ENCODE assay signal across 14 cellular contexts in the genomic region with DNA sequence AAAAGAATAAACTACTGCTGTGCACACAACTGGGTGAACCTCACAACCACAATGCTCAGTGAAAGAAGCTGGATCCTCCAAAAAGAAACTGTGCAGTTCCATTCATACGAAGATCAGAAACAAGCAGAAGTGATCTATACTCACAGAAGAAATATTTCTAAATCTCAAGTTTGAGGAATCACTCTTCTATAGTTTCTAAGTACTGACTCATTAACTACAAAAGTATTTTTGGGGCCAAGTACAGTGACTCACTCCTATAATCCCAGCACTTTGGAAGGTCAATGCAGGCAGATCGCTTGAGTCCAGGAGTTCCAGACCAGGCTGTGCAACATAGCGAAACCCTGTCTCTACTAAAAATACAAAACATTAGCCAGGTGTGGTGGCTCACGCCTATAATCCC. TPM values are rescaled to one million over a fixed set of nuclear protein-coding genes. Genes with fewer than 3 reads are reported as not detected.
DNase-seq lines count a peak whose midpoint lies in the region; ATAC-seq and TF ChIP-seq lines count a peak whose summit lies in the region.
"Had no signal": no experiment of that assay in that cellular context is flagged by ENCODE, and none has a peak within 500 bp of the region (broad histone marks: within the 10 kb centered on the region; RNA-seq: fewer than 3 reads in every experiment).

No MANE protein-coding gene starts in this region.

- DNase-seq in AG04450 (ENCODE audit: low read depth, low spot score) (peak; percentile 20), LHCN-M2 (ENCODE audit: low read depth) (peak; percentile 55), amniotic stem cell (lab: John Stamatoyannopoulos, UW) (peak; percentile 26), foreskin fibroblast (peak; percentile 44 to 69), HuH-7 (ENCODE audit: low spot score) (no peak), tibial artery (no peak)
- DNase-seq in CD8-positive, alpha-beta memory T cell = no peak
- DNase-seq: activated effector memory CD4-positive, alpha-beta T cell treated with anti-CD3 and anti-CD28 coated beads, Interleukin-2, amount 50 U/mL, for 16 hours; gastrocnemius medialis; NCI-H1105 treated with DMSO at 0.1 percent for 48 hours; NCI-H446; nephron progenitor cell; WERI-Rb-1 had no signal

- H3K36me3 ChIP-seq in CD8-positive, alpha-beta memory T cell (ENCODE audit: insufficient read depth, low read length) = no peaks in the 10 kb centered on the region
- no peaks in the 10 kb centered on the region for H3K36me3 ChIP-seq in tibial artery
- H3K36me3 ChIP-seq: gastrocnemius medialis, WERI-Rb-1 had no signal

- TF ChIP-seq CTCF in AG04450 (IDR thresholded peaks at IDR 0.05; ENCODE audit: low read depth, low read length) (no peak), foreskin fibroblast (IDR thresholded peaks at IDR 0.05; ENCODE audit: low read depth, low read length) (no peak), tibial artery (IDR thresholded peaks at IDR 0.05) (no peak)

- H3K27me3 Mint-ChIP-seq in CD8-positive, alpha-beta memory T cell = peaks cover 4% of the 10 kb centered on the region in 2 donors

- POLR2A ChIA-PET in AG04450 (lab: Yijun Ruan, JAX) = no interaction called here
- POLR2A ChIA-PET in CD8-positive, alpha-beta memory T cell (lab: Charles Lee) = no interaction called here

- no peaks in the 10 kb centered on the region for H3K9me3 ChIP-seq in AG04450 (ENCODE audit: control insufficient read depth, insufficient read depth, low read length)
- H3K9me3 ChIP-seq in CD8-positive, alpha-beta memory T cell (ENCODE audit: low read length) = no peaks in the 10 kb centered on the region
- H3K9me3 ChIP-seq in tibial artery = no peaks in the 10 kb centered on the region
- H3K9me3 ChIP-seq: gastrocnemius medialis had no signal

- ATAC-seq in GM19324 (IDR thresholded peaks at IDR 0.05; ENCODE audit: low FRiP score, unreplicated experiment) = no peak
- ATAC-seq: gastrocnemius medialis had no signal

- H3K27ac ChIP-seq in AG04450 (ENCODE audit: low read depth, low read length) = no peak overlapping the region
- H3K27ac ChIP-seq in CD8-positive, alpha-beta memory T cell (ENCODE audit: low read depth, low read length) = no peak overlapping the region
- no peak overlapping the region for H3K27ac ChIP-seq in tibial artery
- H3K27ac ChIP-seq: gastrocnemius medialis, WERI-Rb-1 had no signal

- CTCF ChIA-PET in AG04450 (lab: Charles Lee) = interaction anchor here (1.0 kb wide), 1 partner anchor 135 kb away, joined by 3 read pairs; no protein-coding TSS in a partner anchor
- CTCF ChIA-PET in CD8-positive, alpha-beta memory T cell (lab: Charles Lee) = no interaction called here

- intact Hi-C loops in tibial artery (cut with DNase I; ENCODE audit: low total_unique reads) = no loop called here

- no peak overlapping the region for H3K4me3 Mint-ChIP-seq in CD8-positive, alpha-beta memory T cell
- H3K4me3 Mint-ChIP-seq: nephron progenitor cell had no signal

- H3K27me3 ChIP-seq in AG04450 (ENCODE audit: control insufficient read depth, insufficient read depth, low read length) = no peaks in the 10 kb centered on the region
- H3K27me3 ChIP-seq in CD8-positive, alpha-beta memory T cell (ENCODE audit: insufficient read depth, low read length, poor library complexity, severe bottlenecking) = no peaks in the 10 kb centered on the region
- no peaks in the 10 kb centered on the region for H3K27me3 ChIP-seq in tibial artery
- H3K27me3 ChIP-seq: gastrocnemius medialis had no signal

- H3K36me3 Mint-ChIP-seq in CD8-positive, alpha-beta memory T cell = no peaks in the 10 kb centered on the region

- H3K4me1 ChIP-seq in CD8-positive, alpha-beta memory T cell (ENCODE audit: insufficient read depth, low read length) = no peaks in the 10 kb centered on the region
- no peaks in the 10 kb centered on the region for H3K4me1 ChIP-seq in tibial artery
- H3K4me1 ChIP-seq: gastrocnemius medialis had no signal

- no peak overlapping the region for H3K27ac Mint-ChIP-seq in CD8-positive, alpha-beta memory T cell
- H3K27ac Mint-ChIP-seq: nephron progenitor cell had no signal

- H3K4me1 Mint-ChIP-seq in CD8-positive, alpha-beta memory T cell = no peaks in the 10 kb centered on the region

- H3K4me3 ChIP-seq in AG04450 (ENCODE audit: low read depth, low read length) (no peak overlapping the region), foreskin fibroblast (ENCODE audit: low read depth in 1 of 2, low read length in 2 of 2) (no peak overlapping the region), tibial artery (no peak overlapping the region)
- H3K4me3 ChIP-seq in CD8-positive, alpha-beta memory T cell (ENCODE audit: low read length) = no peak overlapping the region
- H3K4me3 ChIP-seq: gastrocnemius medialis had no signal

- peaks cover 0 to 1% (median 0%) of the 10 kb centered on the region in 5 donors for H3K9me3 Mint-ChIP-seq in CD8-positive, alpha-beta memory T cell
- H3K9me3 Mint-ChIP-seq: nephron progenitor cell had no signal

RNA-seq across cellular contexts. Expression of gene RELL1, which starts 51.3 kb away (rescaled TPM):
- polyA plus RNA-seq in AG04450 (2011; rRNA removed) = 8.3 and 9.2 TPM in 2 replicates
- 36.2 and 42.4 TPM in 2 replicates for polyA minus RNA-seq in AG04450 (2011; rRNA and poly(A)+ RNA removed)
- total RNA-seq in LHCN-M2 (2014; rRNA removed) = 40.7 and 47.1 TPM in 2 replicates
- polyA plus RNA-seq in LHCN-M2 (2012) = 4.9 TPM
- 10 to 100 TPM; 19.9 to 21.4 TPM for total RNA-seq in CD8-positive, alpha-beta memory T cell
- polyA plus RNA-seq in CD8-positive, alpha-beta memory T cell = 7.4 TPM

Comparison
In these comparisons a context has a peak if more than half of its experiments do, and no peak if none do; other contexts are left out.
1. DNase-seq: peak in AG04450 (single experiment), LHCN-M2 (single experiment), amniotic stem cell (single experiment) and foreskin fibroblast (2 of 2); none in HuH-7 (single experiment), CD8-positive, alpha-beta memory T cell (0 of 5) and tibial artery (0 of 2).